14 cellular contexts compared by ENCODE assay signal in genomic region chr4:119038465-119038864, GRCh38.
DNase-seq lines count a peak whose midpoint lies in the region; ATAC-seq, FAIRE-seq and TF ChIP-seq lines count a peak whose summit lies in the region.
"Had no signal": no experiment of that assay in that cellular context is flagged by ENCODE, and none has a peak within 500 bp of the region (broad histone marks: within the 10 kb centered on the region; RNA-seq: fewer than 3 reads in every experiment).

No MANE protein-coding gene starts in this region.

- peak; percentile 24 for ATAC-seq in HG03135 (IDR thresholded peaks at IDR 0.05; ENCODE audit: unreplicated experiment)
- ATAC-seq in sciatic nerve = peak; percentile 4
- no peak for ATAC-seq in HG03439 (IDR thresholded peaks at IDR 0.05; ENCODE audit: unreplicated experiment)
- ATAC-seq: HCT116; naive thymus-derived CD8-positive, alpha-beta T cell had no signal

- intact Hi-C loops in endothelial cell of umbilical vein (cut with micrococcal nuclease) = no loop called here
- intact Hi-C loops in sciatic nerve (cut with DNase I) = loop anchor here (10.0 kb wide), 1 partner anchor 246 kb away; no protein-coding TSS in a partner anchor

- no peaks in the 10 kb centered on the region for H3K9me1 ChIP-seq in endothelial cell of umbilical vein (replicated peaks; ENCODE audit: control insufficient read depth, extremely low read depth, insufficient read depth, low read length)

- POLR2A ChIA-PET in endothelial cell of umbilical vein (lab: Charles Lee) = no interaction called here

- H3K79me2 ChIP-seq in endothelial cell of umbilical vein (ENCODE audit: control insufficient read depth, insufficient read depth, low read length) = no peaks in the 10 kb centered on the region

- H3K9ac ChIP-seq in endothelial cell of umbilical vein (replicated peaks; ENCODE audit: extremely low read depth, insufficient read depth, low read length) = no peak overlapping the region

- H3K4me2 ChIP-seq in endothelial cell of umbilical vein (ENCODE audit: insufficient read depth, low read length) = no peak overlapping the region

- dilution Hi-C loops in endothelial cell of umbilical vein (cut with MboI; ENCODE audit: extremely low pct_ligation_motif_present, low sequenced_read_pairs) = no loop called here

- H3K9me3 ChIP-seq in endothelial cell of umbilical vein (replicated peaks; ENCODE audit: control insufficient read depth, insufficient read depth, low read length) = no peaks in the 10 kb centered on the region
- no peaks in the 10 kb centered on the region for H3K9me3 ChIP-seq in WERI-Rb-1 (ENCODE audit: severe bottlenecking)

- no peak overlapping the region for H3K4me3 ChIP-seq in endothelial cell of umbilical vein (replicated peaks in 1 of 3; ENCODE audit: insufficient read depth in 1 of 3, low read depth in 1 of 3, low read length in 3 of 3)
- H3K4me3 ChIP-seq in WERI-Rb-1 (ENCODE audit: low read depth, low read length) = no peak overlapping the region

- FAIRE-seq in endothelial cell of umbilical vein (lab: Jason Lieb, UNC) = no peak
- FAIRE-seq: endometrium, RCC 7860 had no signal

- H2AFZ ChIP-seq in endothelial cell of umbilical vein (ENCODE audit: low read depth, low read length) = no peak overlapping the region

- no peaks in the 10 kb centered on the region for H4K20me1 ChIP-seq in endothelial cell of umbilical vein (replicated peaks; ENCODE audit: control insufficient read depth, extremely low read depth, insufficient read depth, low read length)

- H3K36me3 ChIP-seq in endothelial cell of umbilical vein (ENCODE audit: control insufficient read depth in 2 of 2, extremely low read depth in 1 of 2, insufficient read depth in 2 of 2, low read length in 2 of 2) (no peaks in the 10 kb centered on the region), WERI-Rb-1 (no peaks in the 10 kb centered on the region)

- DNase-seq in ELR (ENCODE audit: low read depth) (peak; percentile 33), endothelial cell of umbilical vein (ENCODE audit: low read depth, low spot score) (peak; percentile 43), sciatic nerve (ENCODE audit: low spot score) (no peak), NCI-H526 (lab: John Stamatoyannopoulos, UW) (no peak), SHP77 treated with DMSO at 0.1 percent for 48 hours (lab: John Stamatoyannopoulos, UW) (no peak), WERI-Rb-1 (no peak)
- DNase-seq: anterior cingulate cortex; CD8-positive, alpha-beta memory T cell; naive thymus-derived CD8-positive, alpha-beta T cell had no signal

- no peak for TF ChIP-seq POLR2A in endothelial cell of umbilical vein (IDR thresholded peaks at IDR 0.05; ENCODE audit: low read depth, low read length)

- TF ChIP-seq CTCF in endothelial cell of umbilical vein (IDR thresholded peaks at IDR 0.05; ENCODE audit: extremely low read depth in 1 of 2, insufficient read depth in 1 of 2, low read depth in 1 of 2, low read length in 2 of 2) (no peak), WERI-Rb-1 (IDR thresholded peaks at IDR 0.05; ENCODE audit: low read depth, low read length) (no peak)

- CTCF ChIA-PET in endothelial cell of umbilical vein (lab: Charles Lee) = interaction anchor here (1.0 kb wide), 1 partner anchor 270 kb away, joined by 3 read pairs; no protein-coding TSS in a partner anchor

- H3K27ac ChIP-seq in endothelial cell of umbilical vein (ENCODE audit: insufficient read depth, low read depth, low read length) = no peak overlapping the region
- H3K27ac ChIP-seq in WERI-Rb-1 = no peak overlapping the region

- no TSS peak for BruUV-seq in endothelial cell of umbilical vein (replicated peaks; lab: Mats Ljungman, UMichigan)

- H3K27me3 ChIP-seq in endothelial cell of umbilical vein (ENCODE audit: control insufficient read depth in 2 of 2, insufficient read depth in 2 of 2, low read length in 2 of 2) (peaks cover 4 to 6% of the 10 kb centered on the region in 2 experiments), WERI-Rb-1 (ENCODE audit: insufficient read depth, low read depth, severe bottlenecking) (no peaks in the 10 kb centered on the region)

- H3K4me1 ChIP-seq in endothelial cell of umbilical vein (ENCODE audit: control insufficient read depth, extremely low read depth, insufficient read depth, low read length) = peaks cover 11% of the 10 kb centered on the region

TF ChIP-seq in endothelial cell of umbilical vein, 7 proteins besides CTCF, POLR2A, EP300 and RAD21:
- no peak for TF ChIP-seq JUN (IDR thresholded peaks at IDR 0.05; ENCODE audit: borderline replicate concordance, insufficient read depth, insufficient read length, low read depth)
- no peak for TF ChIP-seq GATA2 (IDR thresholded peaks at IDR 0.05; ENCODE audit: insufficient read depth, insufficient read length, low read depth, low read length)
- TF ChIP-seq MAX (IDR thresholded peaks at IDR 0.05; ENCODE audit: insufficient read depth, insufficient read length) = no peak
- no peak for TF ChIP-seq EZH2 (IDR thresholded peaks at IDR 0.05; ENCODE audit: borderline replicate concordance, low read depth, low read length, severe bottlenecking)
- TF ChIP-seq POLR2AphosphoS5 (IDR thresholded peaks at IDR 0.05; ENCODE audit: insufficient read depth, low read depth, low read length) = no peak
- no peak for TF ChIP-seq FOS (IDR thresholded peaks at IDR 0.05; ENCODE audit: borderline replicate concordance, insufficient read depth, low read length)
- TF ChIP-seq MYC (IDR thresholded peaks at IDR 0.05; ENCODE audit: low read depth, low read length) = no peak

Comparison
In these comparisons a context has a peak if more than half of its experiments do, and no peak if none do; other contexts are left out.
1. DNase-seq: peak in ELR (single experiment) and endothelial cell of umbilical vein (single experiment); none in sciatic nerve (single experiment), NCI-H526 (0 of 2), SHP77 treated with DMSO at 0.1 percent for 48 hours (single experiment) and WERI-Rb-1 (single experiment).